In genomic region chr12:92010368-92010767, GRCh38 we compare ENCODE assay signal across 28 cellular contexts.
A peak's percentile ranks its signal among the peaks of the same experiment; 100 is the strongest.
DNase-seq lines count a peak whose midpoint lies in the region; ATAC-seq and TF ChIP-seq lines count a peak whose summit lies in the region.
"Had no signal": no experiment of that assay in that cellular context is flagged by ENCODE, and none has a peak within 500 bp of the region (broad histone marks: within the 10 kb centered on the region; RNA-seq: fewer than 3 reads in every experiment).

No MANE protein-coding gene starts in this region.

- ATAC-seq in GM23338 (no peak), left lobe of liver (peak; percentile 94)
- ATAC-seq in stimulated activated memory B cell treated with anti-CD40 and anti-IgM and Interleukin-4, amounts not matched to agents 10 μg/mL and 1 μg/mL and 100 μg/mL, for 72 hours = no peak
- ATAC-seq: foreskin keratinocyte; heart left ventricle; psoas muscle; stimulated activated naive CD8-positive, alpha-beta T cell treated with anti-CD3 and anti-CD28 coated beads, Interleukin-15, Interleukin-2, amounts not matched to agents 100 U/mL and 50 U/mL, for 24 hours had no signal

- in situ Hi-C loops in GM13976 (cut with MboI; ENCODE audit: low sequenced_read_pairs, unreplicated experiment) = no loop called here

- no peak for DNase-seq in activated naive CD4-positive, alpha-beta T cell (lab: John Stamatoyannopoulos, UW)
- DNase-seq in GM23338 (ENCODE audit: low spot score) (no peak), left lobe of liver (ENCODE audit: low spot score) (no peak), HuH-7.5 (ENCODE audit: low spot score) (no peak), nucleus accumbens (lab: John Stamatoyannopoulos, UW) (no peak), GM13976 (ENCODE audit: low spot score) (no peak)
- DNase-seq: activated naive CD8-positive, alpha-beta T cell treated with anti-CD3 and anti-CD28 coated beads, Interleukin-2, amount 10 ng/mL, durations not matched to agents 7 days and 5 days; activated T-cell treated with anti-CD3 and anti-CD28 coated beads, Interleukin-2, amount 50 U/mL, for 48 hours; Calu3; caudate nucleus; DND-41; endodermal cell; foreskin keratinocyte; heart left ventricle; Kasumi-1; kidney glomerular epithelial cell; mammary epithelial cell; MV-4-11; NCI-H146; NCI-H446 treated with DMSO at 0.1 percent for 48 hours; psoas muscle; stimulated activated naive CD8-positive, alpha-beta T cell treated with anti-CD3 and anti-CD28 coated beads, Interleukin-15, Interleukin-2, amounts not matched to agents 100 U/mL and 50 U/mL, for 24 hours had no signal

- H3K4me3 Mint-ChIP-seq in activated naive CD4-positive, alpha-beta T cell treated with anti-CD3 and anti-CD28 coated beads, Interleukin-2, amount 50 U/mL, for 24 hours = peak overlapping the region; percentile 47
- no peak overlapping the region for H3K4me3 Mint-ChIP-seq in GM23338
- no peak overlapping the region for H3K4me3 Mint-ChIP-seq in stimulated activated memory B cell treated with anti-CD40 and anti-IgM and Interleukin-4, amounts not matched to agents 10 μg/mL and 1 μg/mL and 100 μg/mL, for 72 hours
- H3K4me3 Mint-ChIP-seq: dendritic cell treated with granulocyte-macrophage colony-stimulating factor and Interleukin-4, amounts not matched to agents 40 ng/mL and 50 ng/mL, for 4 days; endodermal cell had no signal

- H3K4me3 ChIP-seq in GM23338 = no peak overlapping the region
- H3K4me3 ChIP-seq: esophagus muscularis mucosa, heart left ventricle, psoas muscle, SK-N-MC had no signal

- H3K4me1 ChIP-seq in GM23338 (ENCODE audit: insufficient read depth) = no peaks in the 10 kb centered on the region
- H3K4me1 ChIP-seq: esophagus muscularis mucosa, psoas muscle had no signal

- H3K27ac ChIP-seq in GM23338 (ENCODE audit: low read depth) = no peak overlapping the region
- H3K27ac ChIP-seq: esophagus muscularis mucosa, foreskin keratinocyte, heart left ventricle, psoas muscle, RWPE1, SK-N-MC had no signal

- H3K36me3 Mint-ChIP-seq in activated naive CD4-positive, alpha-beta T cell treated with anti-CD3 and anti-CD28 coated beads, Interleukin-2, amount 50 U/mL, for 24 hours = peaks cover 24% of the 10 kb centered on the region
- no peaks in the 10 kb centered on the region for H3K36me3 Mint-ChIP-seq in GM23338 (ENCODE audit: low read depth)
- no peaks in the 10 kb centered on the region for H3K36me3 Mint-ChIP-seq in stimulated activated memory B cell treated with anti-CD40 and anti-IgM and Interleukin-4, amounts not matched to agents 10 μg/mL and 1 μg/mL and 100 μg/mL, for 72 hours

- peaks cover 28% of the 10 kb centered on the region for H3K9me3 Mint-ChIP-seq in activated naive CD4-positive, alpha-beta T cell treated with anti-CD3 and anti-CD28 coated beads, Interleukin-2, amount 50 U/mL, for 24 hours
- no peaks in the 10 kb centered on the region for H3K9me3 Mint-ChIP-seq in GM23338
- no peaks in the 10 kb centered on the region for H3K9me3 Mint-ChIP-seq in stimulated activated memory B cell treated with anti-CD40 and anti-IgM and Interleukin-4, amounts not matched to agents 10 μg/mL and 1 μg/mL and 100 μg/mL, for 72 hours
- H3K9me3 Mint-ChIP-seq: activated naive CD8-positive, alpha-beta T cell treated with anti-CD3 and anti-CD28 coated beads, Interleukin-2, amount 10 ng/mL, durations not matched to agents 7 days and 5 days; dendritic cell treated with granulocyte-macrophage colony-stimulating factor and Interleukin-4, amounts not matched to agents 40 ng/mL and 50 ng/mL, for 4 days; endodermal cell had no signal

- peaks cover 74% of the 10 kb centered on the region for H3K4me1 Mint-ChIP-seq in activated naive CD4-positive, alpha-beta T cell treated with anti-CD3 and anti-CD28 coated beads, Interleukin-2, amount 50 U/mL, for 24 hours
- H3K4me1 Mint-ChIP-seq in GM23338 = peaks cover 7% of the 10 kb centered on the region; the same call in 1 of the 3 replicates
- peaks cover 7% of the 10 kb centered on the region for H3K4me1 Mint-ChIP-seq in stimulated activated memory B cell treated with anti-CD40 and anti-IgM and Interleukin-4, amounts not matched to agents 10 μg/mL and 1 μg/mL and 100 μg/mL, for 72 hours

- TF ChIP-seq CTCF in GM23338 (conservative IDR thresholded peaks at IDR 0.05; ENCODE audit: low read depth in 2 of 2) (no peak), GM13976 (IDR thresholded peaks at IDR 0.05; ENCODE audit: borderline replicate concordance, control extremely low read depth, extremely low read depth, insufficient read depth, missing control alignments) (no peak)

- H3K27me3 Mint-ChIP-seq in activated naive CD4-positive, alpha-beta T cell treated with anti-CD3 and anti-CD28 coated beads, Interleukin-2, amount 50 U/mL, for 24 hours = no peaks in the 10 kb centered on the region
- H3K27me3 Mint-ChIP-seq in GM23338 (ENCODE audit: insufficient read depth, low read depth, poor library complexity) = no peaks in the 10 kb centered on the region
- no peaks in the 10 kb centered on the region for H3K27me3 Mint-ChIP-seq in stimulated activated memory B cell treated with anti-CD40 and anti-IgM and Interleukin-4, amounts not matched to agents 10 μg/mL and 1 μg/mL and 100 μg/mL, for 72 hours
- H3K27me3 Mint-ChIP-seq: activated naive CD8-positive, alpha-beta T cell treated with anti-CD3 and anti-CD28 coated beads, Interleukin-2, amount 10 ng/mL, durations not matched to agents 7 days and 5 days; dendritic cell treated with granulocyte-macrophage colony-stimulating factor and Interleukin-4, amounts not matched to agents 40 ng/mL and 50 ng/mL, for 4 days had no signal

- no peaks in the 10 kb centered on the region for H3K27me3 ChIP-seq in GM23338 (ENCODE audit: insufficient read depth)
- H3K27me3 ChIP-seq: esophagus muscularis mucosa, foreskin keratinocyte, heart left ventricle had no signal

- H3K36me3 ChIP-seq in GM23338 (ENCODE audit: insufficient read depth) = no peaks in the 10 kb centered on the region
- H3K36me3 ChIP-seq: esophagus muscularis mucosa, heart left ventricle had no signal

- peaks cover 6% of the 10 kb centered on the region; the same call in 1 of the 2 replicates for H3K9me2 ChIP-seq in GM23338 (ENCODE audit: insufficient read depth)

- 0 out of 2 replicates have a peak overlapping the region, but pooled peaks have one; percentile 18 for H2AFZ ChIP-seq in GM23338

- peak overlapping the region; percentile 74 for H3K27ac Mint-ChIP-seq in activated naive CD4-positive, alpha-beta T cell treated with anti-CD3 and anti-CD28 coated beads, Interleukin-2, amount 50 U/mL, for 24 hours
- no peak overlapping the region for H3K27ac Mint-ChIP-seq in GM23338
- H3K27ac Mint-ChIP-seq in stimulated activated memory B cell treated with anti-CD40 and anti-IgM and Interleukin-4, amounts not matched to agents 10 μg/mL and 1 μg/mL and 100 μg/mL, for 72 hours = peak overlapping the region; percentile 10
- H3K27ac Mint-ChIP-seq: dendritic cell treated with granulocyte-macrophage colony-stimulating factor and Interleukin-4, amounts not matched to agents 40 ng/mL and 50 ng/mL, for 4 days; endodermal cell had no signal

- no peaks in the 10 kb centered on the region for H4K20me1 ChIP-seq in GM23338 (replicated peaks; ENCODE audit: insufficient read depth)

- no peaks in the 10 kb centered on the region for H3K79me2 ChIP-seq in GM23338 (replicated peaks; ENCODE audit: insufficient read depth)

- H3K4me2 ChIP-seq in GM23338 = no peak overlapping the region

- no peaks in the 10 kb centered on the region for H3F3A ChIP-seq in GM23338 (replicated peaks; ENCODE audit: low read depth)

TF ChIP-seq in GM23338, 12 proteins besides CTCF, POLR2A, EP300 and RAD21 (continues in another document):
- TF ChIP-seq REST (IDR thresholded peaks at IDR 0.05; ENCODE audit: unreplicated experiment) (no peak), EZH2 (IDR thresholded peaks at IDR 0.05; ENCODE audit: low read depth, unreplicated experiment) (no peak), CREB1 (CRISPR knock-in tag; IDR thresholded peaks at IDR 0.05; ENCODE audit: low read depth) (no peak), STAT1 (IDR thresholded peaks at IDR 0.05; ENCODE audit: unreplicated experiment) (no peak)
